8 cellular contexts compared by ENCODE assay signal in the genomic region with DNA sequence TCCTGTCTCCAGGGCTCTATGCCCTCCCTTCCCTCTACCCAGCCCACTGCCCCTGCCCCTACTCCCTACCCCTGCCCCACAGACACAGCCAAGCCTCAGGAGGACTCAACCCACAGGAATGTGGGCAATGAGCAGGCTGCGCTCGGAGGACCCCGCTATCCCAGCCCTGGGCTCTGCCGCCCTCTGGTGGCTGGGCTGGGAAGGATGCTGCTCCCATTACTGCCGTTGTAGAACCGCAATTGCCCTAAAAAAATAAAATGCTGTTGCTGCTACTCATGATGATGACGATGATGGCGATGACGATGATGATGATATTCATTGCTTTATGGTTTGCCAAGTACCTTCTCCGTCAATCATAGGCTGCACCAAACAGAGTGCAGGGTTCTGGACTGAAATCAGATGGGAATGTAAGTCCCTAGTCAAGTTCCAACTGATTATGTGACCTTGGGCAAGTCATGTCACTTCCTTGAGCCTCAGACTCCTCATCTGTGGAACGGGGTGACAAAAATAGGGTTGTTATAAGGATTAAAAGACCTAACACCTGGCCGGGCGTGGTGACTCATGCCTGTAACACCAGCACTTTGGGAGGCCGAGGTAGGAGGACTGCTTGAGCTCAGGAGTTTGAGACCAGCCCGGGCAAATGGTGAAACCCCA. TPM values are rescaled to one million over a fixed set of nuclear protein-coding genes. Genes with fewer than 3 reads are reported as not detected.
DNase-seq lines count a peak whose midpoint lies in the region; ATAC-seq, FAIRE-seq and TF ChIP-seq lines count a peak whose summit lies in the region.

No MANE protein-coding gene starts in this region.

- peak; percentile 50 for DNase-seq in NK-92 treated with Interleukin-12 subunit alpha and Interleukin-12 subunit beta, amount 100 ng/mL, for 24 hours (lab: John Stamatoyannopoulos, UW)
- no peak for DNase-seq in NK-92 (lab: John Stamatoyannopoulos, UW; ENCODE audit: unreplicated experiment)
- DNase-seq in NCI-H1694 treated with DMSO at 0.1 percent for 48 hours (lab: John Stamatoyannopoulos, UW) = peak; percentile 20
- DNase-seq in bronchial epithelial cell (ENCODE audit: low read depth) = peak; percentile 95
- no peak for DNase-seq in kidney epithelial cell (ENCODE audit: low read depth)
- DNase-seq in stimulated activated CD4-positive, alpha-beta T cell treated with anti-CD3 and anti-CD28 coated beads, Interleukin-4, amount 100 ng/mL, for 1 hour = peak; percentile 81

- no peaks in the 10 kb centered on the region for H3K27me3 ChIP-seq in bronchial epithelial cell (ENCODE audit: control insufficient read depth, insufficient read depth, low read length)
- H3K27me3 ChIP-seq in kidney epithelial cell (ENCODE audit: control insufficient read depth, insufficient read depth, low read length) = no peaks in the 10 kb centered on the region

- TF ChIP-seq CTCF in bronchial epithelial cell (IDR thresholded peaks at IDR 0.05; ENCODE audit: insufficient read depth, low read length, severe bottlenecking) (peak; percentile 97), kidney epithelial cell (IDR thresholded peaks at IDR 0.05; ENCODE audit: insufficient read depth, low read length, poor library complexity, severe bottlenecking) (peak; percentile 95)

- no peaks in the 10 kb centered on the region for H3K36me3 ChIP-seq in bronchial epithelial cell (ENCODE audit: control insufficient read depth, insufficient read depth, low read length)
- no peaks in the 10 kb centered on the region for H3K36me3 ChIP-seq in kidney epithelial cell (ENCODE audit: control insufficient read depth, insufficient read depth, low read length)

- H3K4me3 ChIP-seq in bronchial epithelial cell (ENCODE audit: low read depth, low read length) (no peak overlapping the region), kidney epithelial cell (ENCODE audit: low read depth, low read length) (no peak overlapping the region)

- peak; percentile 88 for FAIRE-seq in bronchial epithelial cell (lab: Jason Lieb, UNC)

- ATAC-seq in activated CD4-positive, CD25-positive, alpha-beta regulatory T cell treated with anti-CD3 and anti-CD28 coated beads, Interleukin-2, amount 50 U/mL, for 24 hours = peak; percentile 63 to 85
- ATAC-seq in HG03457 (IDR thresholded peaks at IDR 0.05; ENCODE audit: unreplicated experiment) = no peak

RNA-seq across cellular contexts. Expression of a gene that starts 24.6 kb away (rescaled TPM):
- 3.2 and 6.1 TPM in 2 replicates for total RNA-seq in bronchial epithelial cell
- total RNA-seq in kidney epithelial cell = 2.7 and 5.6 TPM in 2 replicates

RNA-seq across cellular contexts. Expression of a gene that starts 32.0 kb away (rescaled TPM):
- 117 and 144 TPM in 2 replicates for total RNA-seq in bronchial epithelial cell
- 211 and 234 TPM in 2 replicates for total RNA-seq in kidney epithelial cell

RNA-seq across cellular contexts. Expression of a gene that starts 49.1 kb away (rescaled TPM):
- total RNA-seq in bronchial epithelial cell (5.8 and 14.5 TPM in 2 replicates), kidney epithelial cell (3.5 and 7.6 TPM in 2 replicates)

Comparison
In these comparisons a context has a peak if more than half of its experiments do, and no peak if none do; other contexts are left out.
1. DNase-seq: peak in NK-92 treated with Interleukin-12 subunit alpha and Interleukin-12 subunit beta, amount 100 ng/mL, for 24 hours (single experiment), NCI-H1694 treated with DMSO at 0.1 percent for 48 hours (single experiment), bronchial epithelial cell (single experiment) and stimulated activated CD4-positive, alpha-beta T cell treated with anti-CD3 and anti-CD28 coated beads, Interleukin-4, amount 100 ng/mL, for 1 hour (single experiment); none in NK-92 (single experiment) and kidney epithelial cell (single experiment).